In the genomic region with DNA sequence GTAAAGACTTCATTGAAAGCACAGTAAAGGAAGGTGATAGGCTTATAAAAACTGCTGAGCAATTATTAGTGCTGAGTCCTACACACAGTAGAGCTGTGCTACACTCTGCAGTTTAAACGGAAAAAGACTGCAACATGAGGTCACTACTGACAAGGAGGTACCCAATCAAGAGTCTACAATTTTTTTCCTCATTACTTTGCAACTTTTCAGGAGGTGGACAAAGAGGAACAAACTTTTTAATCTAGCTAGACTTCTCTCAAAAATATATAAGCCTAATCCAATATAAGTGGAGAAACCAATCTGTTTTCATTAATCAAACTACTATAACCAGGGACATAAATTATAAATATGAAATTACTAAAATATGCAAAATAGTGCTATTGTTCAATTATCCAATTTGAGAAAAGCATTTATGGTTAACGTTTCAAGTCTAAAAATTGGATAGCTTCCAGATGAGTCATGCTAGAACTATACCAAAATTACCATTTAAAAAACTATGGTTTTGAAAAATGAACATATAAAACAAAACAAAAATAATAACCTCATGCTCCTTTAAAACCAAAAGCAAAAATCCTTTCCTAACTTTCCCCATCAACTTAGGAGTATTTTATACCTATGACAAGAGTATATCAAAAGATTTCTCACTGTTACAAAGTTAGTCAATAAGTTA, we compare ENCODE assay signal across 1 cellular context.
TF ChIP-seq lines count a peak whose summit lies in the region.

No MANE protein-coding gene starts in this region.

TF ChIP-seq in HepG2, 621 proteins besides CTCF, POLR2A, EP300 and RAD21 (continued from another document):
- TF ChIP-seq TRIM22 (IDR thresholded peaks at IDR 0.05) (no peak), RFX5 (IDR thresholded peaks at IDR 0.05; ENCODE audit: low read depth, low read length) (no peak), ZNF782 (CRISPR knock-in tag; IDR thresholded peaks at IDR 0.05; ENCODE audit: borderline replicate concordance) (no peak), HNF4A (CRISPR knock-in tag; IDR thresholded peaks at IDR 0.05) (no peak), FUBP1 (CRISPR knock-in tag; IDR thresholded peaks at IDR 0.05; ENCODE audit: borderline replicate concordance) (no peak), ZNF577 (CRISPR knock-in tag; IDR thresholded peaks at IDR 0.05; ENCODE audit: borderline replicate concordance, low read depth) (no peak)
- TF ChIP-seq, protein P1, sequence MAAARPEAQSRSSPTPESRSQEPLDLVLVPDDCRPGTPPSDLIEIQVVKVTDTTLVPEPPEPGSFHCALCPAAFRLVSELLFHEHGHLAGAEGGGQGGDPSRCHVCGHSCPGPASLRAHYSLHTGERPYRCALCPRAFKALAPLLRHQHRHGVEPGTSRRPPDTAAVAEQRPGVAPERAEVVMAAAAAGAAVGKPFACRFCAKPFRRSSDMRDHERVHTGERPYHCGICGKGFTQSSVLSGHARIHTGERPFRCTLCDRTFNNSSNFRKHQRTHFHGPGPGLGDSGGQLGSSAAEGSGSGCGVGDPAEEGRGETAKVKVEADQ (CRISPR knock-in tag; IDR thresholded peaks at IDR 0.05; ENCODE audit: borderline replicate concordance), result no peak
- TF ChIP-seq, protein P2, sequence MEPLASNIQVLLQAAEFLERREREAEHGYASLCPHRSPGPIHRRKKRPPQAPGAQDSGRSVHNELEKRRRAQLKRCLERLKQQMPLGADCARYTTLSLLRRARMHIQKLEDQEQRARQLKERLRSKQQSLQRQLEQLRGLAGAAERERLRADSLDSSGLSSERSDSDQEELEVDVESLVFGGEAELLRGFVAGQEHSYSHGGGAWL (CRISPR knock-in tag; IDR thresholded peaks at IDR 0.05), result no peak
